ENCODE assay signal across 7 cellular contexts in genomic region chrX:39652336-39652735, GRCh38.
A peak's percentile ranks its signal among the peaks of the same experiment; 100 is the strongest.
DNase-seq lines count a peak whose midpoint lies in the region; ATAC-seq and TF ChIP-seq lines count a peak whose summit lies in the region.

No MANE protein-coding gene starts in this region.

- no peak overlapping the region for H3K4ac ChIP-seq in mesenchymal stem cell (ENCODE audit: low read depth in 1 of 2, low read length in 2 of 2)

- H3K36me3 Mint-ChIP-seq in activated naive CD4-positive, alpha-beta T cell treated with anti-CD3 and anti-CD28 coated beads, Interleukin-2, amount 10 ng/mL, durations not matched to agents 7 days and 5 days, result no peaks in the 10 kb centered on the region

- POLR2A ChIA-PET in GM10248 (lab: Yijun Ruan, JAX), result no interaction called here

- H3K9me3 ChIP-seq in lung (ENCODE audit: control insufficient read depth in 2 of 2, insufficient read depth in 1 of 2, low read length in 1 of 2) (peaks cover 0 to 5% of the 10 kb centered on the region in 2 donors), mesenchymal stem cell (ENCODE audit: control insufficient read depth, low read length) (no peaks in the 10 kb centered on the region)

- H3K18ac ChIP-seq in mesenchymal stem cell (ENCODE audit: low read depth in 1 of 2, low read length in 2 of 2), result no peak overlapping the region

- H3K4me2 ChIP-seq in mesenchymal stem cell (ENCODE audit: low read length, poor library complexity, severe bottlenecking), result no peak overlapping the region

- no peaks in the 10 kb centered on the region for H3K9me3 Mint-ChIP-seq in activated naive CD4-positive, alpha-beta T cell treated with anti-CD3 and anti-CD28 coated beads, Interleukin-2, amount 10 ng/mL, durations not matched to agents 7 days and 5 days

- H2AFZ ChIP-seq in mesenchymal stem cell (ENCODE audit: low read depth, low read length), result no peak overlapping the region

- no peaks in the 10 kb centered on the region for H3K79me1 ChIP-seq in mesenchymal stem cell (replicated peaks; ENCODE audit: low read length, poor library complexity, severe bottlenecking)

- ATAC-seq in lung (ENCODE audit: insufficient read depth, low FRiP score) (no peak), HG03571 (IDR thresholded peaks at IDR 0.05; ENCODE audit: unreplicated experiment) (no peak), HG03025 (IDR thresholded peaks at IDR 0.05; ENCODE audit: low FRiP score, unreplicated experiment) (no peak)

- H2AK5ac ChIP-seq in mesenchymal stem cell (ENCODE audit: low read length, severe bottlenecking), result no peak overlapping the region

- H3K27ac ChIP-seq in lung (ENCODE audit: low read depth in 1 of 2, low read length in 1 of 2) (no peak overlapping the region), mesenchymal stem cell (ENCODE audit: low read length, poor library complexity, severe bottlenecking) (no peak overlapping the region)

- H3K9ac ChIP-seq in mesenchymal stem cell (ENCODE audit: low read length), result no peak overlapping the region

- DNase-seq in GM10248 (ENCODE audit: extremely low spot score) (peak; percentile 24), KBM-7 (peak; percentile 70), lung (ENCODE audit: low spot score) (no peak), mesenchymal stem cell (no peak)
- DNase-seq in activated naive CD4-positive, alpha-beta T cell treated with anti-CD3 and anti-CD28 coated beads, Interleukin-2, amount 10 ng/mL, durations not matched to agents 7 days and 5 days, result peak; percentile 42

- H2BK5ac ChIP-seq in mesenchymal stem cell (ENCODE audit: low read depth, low read length, poor library complexity, severe bottlenecking), result no peak overlapping the region

- H3K4me1 Mint-ChIP-seq in activated naive CD4-positive, alpha-beta T cell treated with anti-CD3 and anti-CD28 coated beads, Interleukin-2, amount 10 ng/mL, durations not matched to agents 7 days and 5 days, result no peaks in the 10 kb centered on the region

- H3K14ac ChIP-seq in mesenchymal stem cell (ENCODE audit: low read length in 2 of 2), result no peak overlapping the region

- H2BK12ac ChIP-seq in mesenchymal stem cell (ENCODE audit: low read length in 2 of 2), result no peak overlapping the region

- CTCF ChIA-PET in GM10248 (lab: Yijun Ruan, JAX), result no interaction called here
- CTCF ChIA-PET in activated naive CD4-positive, alpha-beta T cell treated with anti-CD3 and anti-CD28 coated beads, Interleukin-2, amount 10 ng/mL, durations not matched to agents 7 days and 5 days (lab: Charles Lee), result interaction anchor here (1.1 kb wide), 1 partner anchor 9 kb away, joined by 3 read pairs; no protein-coding TSS in a partner anchor

- in situ Hi-C loops in KBM-7 (cut with MboI; ENCODE audit: low pct_unique_long_range_greater_than_20kb, low sequenced_read_pairs), result no loop called here

- H3K4me1 ChIP-seq in lung (ENCODE audit: control insufficient read depth in 2 of 2, insufficient read depth in 2 of 2, low read length in 2 of 2) (no peaks in the 10 kb centered on the region), mesenchymal stem cell (ENCODE audit: control insufficient read depth, insufficient read depth, low read depth, low read length) (peaks cover 1% of the 10 kb centered on the region)

- H2BK120ac ChIP-seq in mesenchymal stem cell (ENCODE audit: low read depth, low read length), result no peak overlapping the region

- no peak overlapping the region for H3K4me3 ChIP-seq in lung
- no peak overlapping the region for H3K4me3 ChIP-seq in mesenchymal stem cell (ENCODE audit: insufficient read depth in 1 of 2, low read depth in 1 of 2, low read length in 2 of 2)

- peaks cover 4% of the 10 kb centered on the region for H3K27me3 Mint-ChIP-seq in activated naive CD4-positive, alpha-beta T cell treated with anti-CD3 and anti-CD28 coated beads, Interleukin-2, amount 10 ng/mL, durations not matched to agents 7 days and 5 days

- 45 to 76% methylated on average over 5 of the region's 5 CpGs for WGBS in lung, 2 donors
- 60% methylated on average over 3 of the region's 5 CpGs for WGBS in mesenchymal stem cell

- H4K8ac ChIP-seq in mesenchymal stem cell (ENCODE audit: low read length), result no peak overlapping the region

- H3K27ac Mint-ChIP-seq in activated naive CD4-positive, alpha-beta T cell treated with anti-CD3 and anti-CD28 coated beads, Interleukin-2, amount 10 ng/mL, durations not matched to agents 7 days and 5 days, result no peak overlapping the region

- H3K23ac ChIP-seq in mesenchymal stem cell (ENCODE audit: low read length in 2 of 2), result no peak overlapping the region

- TF ChIP-seq CTCF in GM10248 (IDR thresholded peaks at IDR 0.05; ENCODE audit: control extremely low read depth, extremely low read depth, low read depth, missing control alignments) (peak; percentile 27), lung (IDR thresholded peaks at IDR 0.05; ENCODE audit: control extremely low read depth, extremely low read depth) (peak; percentile 4)

- no peak overlapping the region for H3K4me3 Mint-ChIP-seq in activated naive CD4-positive, alpha-beta T cell treated with anti-CD3 and anti-CD28 coated beads, Interleukin-2, amount 10 ng/mL, durations not matched to agents 7 days and 5 days

- no peak overlapping the region for H2BK15ac ChIP-seq in mesenchymal stem cell (ENCODE audit: low read depth, poor library complexity, severe bottlenecking)

- H3K27me3 ChIP-seq in lung (ENCODE audit: control insufficient read depth, insufficient read depth) (no peaks in the 10 kb centered on the region), mesenchymal stem cell (ENCODE audit: control insufficient read depth in 1 of 2, insufficient read depth in 1 of 2, low read length in 2 of 2) (peaks cover 29 to 77% of the 10 kb centered on the region in 2 experiments)

- no peaks in the 10 kb centered on the region for H3K36me3 ChIP-seq in lung (ENCODE audit: control insufficient read depth in 2 of 2, insufficient read depth in 2 of 2, low read length in 2 of 2)
- H3K36me3 ChIP-seq in mesenchymal stem cell (ENCODE audit: control insufficient read depth in 1 of 2, insufficient read depth in 2 of 2, low read depth in 1 of 2, low read length in 2 of 2), result no peaks in the 10 kb centered on the region

- H4K91ac ChIP-seq in mesenchymal stem cell (ENCODE audit: low read length), result no peak overlapping the region

Comparison
In these comparisons a context has a peak if more than half of its experiments do, and no peak if none do; other contexts are left out.
1. DNase-seq: peak in GM10248 (single experiment), KBM-7 (single experiment) and activated naive CD4-positive, alpha-beta T cell treated with anti-CD3 and anti-CD28 coated beads, Interleukin-2, amount 10 ng/mL, durations not matched to agents 7 days and 5 days (single experiment); none in lung (single experiment) and mesenchymal stem cell (single experiment).